8 cellular contexts compared by ENCODE assay signal in genomic region chr4:174631901-174632758, GRCh38.
A peak's percentile ranks its signal among the peaks of the same experiment; 100 is the strongest.
DNase-seq lines count a peak whose midpoint lies in the region; ATAC-seq and TF ChIP-seq lines count a peak whose summit lies in the region.

No MANE protein-coding gene starts in this region.

- no peak overlapping the region for H3K4me3 ChIP-seq in heart right ventricle
- no peak overlapping the region for H3K4me3 ChIP-seq in astrocyte of the spinal cord (ENCODE audit: low read depth, low read length)

- H3K27me3 ChIP-seq in heart right ventricle: no peaks in the 10 kb centered on the region

- intact Hi-C loops in heart right ventricle (cut with DNase I): loop anchor here in 9 of 10 donors (2.0 to 10.0 kb wide), 3 partner anchors 265 to 267 kb away; no protein-coding TSS in a partner anchor
- intact Hi-C loops in Right ventricle myocardium inferior (cut with DNase I): loop anchor here (1.0 kb wide), 1 partner anchor 267 kb away; no protein-coding TSS in a partner anchor

- 40 to 42% methylated on average over 2 of the region's 2 CpGs for WGBS in heart right ventricle, 2 donors

- DNase-seq in heart right ventricle (no peak), Right ventricle myocardium inferior (ENCODE audit: missing footprints) (no peak), NCI-H1930 (lab: John Stamatoyannopoulos, UW) (peak; percentile 25 to 27), astrocyte of the spinal cord (ENCODE audit: low read depth, low spot score) (peak; percentile 58), kidney tubule cell (ENCODE audit: low spot score) (peak; percentile 58), UCSD-AML1 (lab: John Stamatoyannopoulos, UW; ENCODE audit: unreplicated experiment) (no peak), cortex of kidney (lab: John Stamatoyannopoulos, UW) (no peak)

- H3K27ac ChIP-seq in heart right ventricle: no peak overlapping the region

- H3K9me3 ChIP-seq in heart right ventricle: no peaks in the 10 kb centered on the region

- H3K36me3 ChIP-seq in heart right ventricle: no peaks in the 10 kb centered on the region

- TF ChIP-seq CTCF in heart right ventricle (IDR thresholded peaks at IDR 0.05) (peak; percentile 26 to 79 (median 73)), astrocyte of the spinal cord (IDR thresholded peaks at IDR 0.05; ENCODE audit: low read depth, low read length) (peak; percentile 83)

- H3K4me1 ChIP-seq in heart right ventricle: no peaks in the 10 kb centered on the region

- in situ Hi-C loops in astrocyte of the spinal cord (cut with HindIII; ENCODE audit: low sequenced_read_pairs): no loop called here

- no peak for ATAC-seq in heart right ventricle
- no peak for ATAC-seq in Right ventricle myocardium inferior
- peak; percentile 62 for ATAC-seq in HG02610 (IDR thresholded peaks at IDR 0.05; ENCODE audit: unreplicated experiment)

Comparison
In these comparisons a context has a peak if more than half of its experiments do, and no peak if none do; other contexts are left out.
1. DNase-seq: peak in NCI-H1930 (2 of 2), astrocyte of the spinal cord (single experiment) and kidney tubule cell (single experiment); none in heart right ventricle (0 of 2), Right ventricle myocardium inferior (single experiment), UCSD-AML1 (single experiment) and cortex of kidney (single experiment).